12 cellular contexts compared by ENCODE assay signal in genomic region chr20:53749499-53749898, GRCh38.
DNase-seq lines count a peak whose midpoint lies in the region; ATAC-seq lines count a peak whose summit lies in the region.
"Had no signal": no experiment of that assay in that cellular context is flagged by ENCODE, and none has a peak within 500 bp of the region (broad histone marks: within the 10 kb centered on the region; RNA-seq: fewer than 3 reads in every experiment).

No MANE protein-coding gene starts in this region.

- H3K36me3 ChIP-seq in BLaER1 (no peaks in the 10 kb centered on the region), GM23248 (ENCODE audit: low read depth) (no peaks in the 10 kb centered on the region), mesodermal cell (ENCODE audit: control insufficient read depth, insufficient read depth, low read length) (no peaks in the 10 kb centered on the region)
- H3K36me3 ChIP-seq: Peyer's patch, right atrium auricular region had no signal

- DNase-seq in GM23248: no peak
- DNase-seq in activated T-helper 1 cell treated with anti-CD3 and anti-CD28 coated beads, Interleukin-12 subunit alpha, Interleukin-12 subunit beta, Interleukin-2, Interleukin-4 antibody, amounts not matched to agents 30 ng/mL and 10 ng/mL and 1 ng/mL, durations not matched to agents 14 hours and 24 hours and 36 hours (ENCODE audit: low spot score): no peak
- DNase-seq in effector CD8-positive, alpha-beta T cell (lab: John Stamatoyannopoulos, UW): no peak
- DNase-seq in activated CD4-positive, CD25-positive, alpha-beta regulatory T cell (lab: John Stamatoyannopoulos, UW): no peak
- DNase-seq: activated CD8-positive, alpha-beta memory T cell treated with anti-CD3 and anti-CD28 coated beads, Interleukin-2, amount 50 U/mL, for 48 hours; effector memory CD4-positive, alpha-beta T cell; NCI-H1105; Peyer's patch had no signal

- H3K9me3 Mint-ChIP-seq in activated T-helper 1 cell treated with anti-CD3 and anti-CD28 coated beads, Interleukin-12 subunit alpha, Interleukin-12 subunit beta, Interleukin-2, Interleukin-4 antibody, amounts not matched to agents 30 ng/mL and 10 ng/mL and 1 ng/mL, durations not matched to agents 14 hours and 24 hours and 36 hours: no peaks in the 10 kb centered on the region

- peaks cover 52% of the 10 kb centered on the region for H3K4me1 ChIP-seq in BLaER1
- H3K4me1 ChIP-seq in GM23248 (ENCODE audit: insufficient read depth): peaks cover 32% of the 10 kb centered on the region
- H3K4me1 ChIP-seq in mesodermal cell (ENCODE audit: control insufficient read depth, insufficient read depth, low read length, poor library complexity, severe bottlenecking): peaks cover 45% of the 10 kb centered on the region

- peak overlapping the region; percentile 48 for H2AFZ ChIP-seq in GM23248

- in situ Hi-C loops in GM23248 (cut with MboI): no loop called here

- H3F3A ChIP-seq in GM23248 (ENCODE audit: insufficient read depth): peaks cover 12% of the 10 kb centered on the region

- no peak for ATAC-seq in GM21526 (IDR thresholded peaks at IDR 0.05; ENCODE audit: low FRiP score, unreplicated experiment)

- peak overlapping the region; percentile 80 for H3K27ac Mint-ChIP-seq in activated T-helper 1 cell treated with anti-CD3 and anti-CD28 coated beads, Interleukin-12 subunit alpha, Interleukin-12 subunit beta, Interleukin-2, Interleukin-4 antibody, amounts not matched to agents 30 ng/mL and 10 ng/mL and 1 ng/mL, durations not matched to agents 14 hours and 24 hours and 36 hours

- peaks cover 62% of the 10 kb centered on the region for H3K4me1 Mint-ChIP-seq in activated T-helper 1 cell treated with anti-CD3 and anti-CD28 coated beads, Interleukin-12 subunit alpha, Interleukin-12 subunit beta, Interleukin-2, Interleukin-4 antibody, amounts not matched to agents 30 ng/mL and 10 ng/mL and 1 ng/mL, durations not matched to agents 14 hours and 24 hours and 36 hours (ENCODE audit: low read depth)

- 0 out of 2 replicates have a peak overlapping the region, but pooled peaks have one; percentile 18 for H3K27ac ChIP-seq in BLaER1
- peak overlapping the region; percentile 25; the same call in 1 of the 2 replicates for H3K27ac ChIP-seq in GM23248
- H3K27ac ChIP-seq in mesodermal cell (ENCODE audit: low read depth, low read length, severe bottlenecking): peak overlapping the region; percentile 11
- H3K27ac ChIP-seq: Peyer's patch, right atrium auricular region had no signal

- H3K9me3 ChIP-seq in BLaER1: no peaks in the 10 kb centered on the region
- no peaks in the 10 kb centered on the region for H3K9me3 ChIP-seq in GM23248 (ENCODE audit: low read depth)
- no peaks in the 10 kb centered on the region for H3K9me3 ChIP-seq in mesodermal cell (ENCODE audit: control insufficient read depth, low read length)
- H3K9me3 ChIP-seq: Peyer's patch, right atrium auricular region had no signal

- intact Hi-C loops in activated T-helper 1 cell treated with anti-CD3 and anti-CD28 coated beads, Interleukin-12 subunit alpha, Interleukin-12 subunit beta, Interleukin-2, Interleukin-4 antibody, amounts not matched to agents 30 ng/mL and 10 ng/mL and 1 ng/mL, durations not matched to agents 14 hours and 24 hours and 36 hours (cut with micrococcal nuclease): no loop called here

- H3K9ac ChIP-seq in BLaER1: no peak overlapping the region
- H3K9ac ChIP-seq in GM23248: no peak overlapping the region

- peak overlapping the region; percentile 33 for H3K4me3 Mint-ChIP-seq in activated T-helper 1 cell treated with anti-CD3 and anti-CD28 coated beads, Interleukin-12 subunit alpha, Interleukin-12 subunit beta, Interleukin-2, Interleukin-4 antibody, amounts not matched to agents 30 ng/mL and 10 ng/mL and 1 ng/mL, durations not matched to agents 14 hours and 24 hours and 36 hours

- H3K4me3 ChIP-seq in BLaER1 (no peak overlapping the region), GM23248 (no peak overlapping the region), mesodermal cell (ENCODE audit: extremely low read depth, insufficient read depth, low read length, poor library complexity, severe bottlenecking) (no peak overlapping the region)
- H3K4me3 ChIP-seq: Peyer's patch, right atrium auricular region had no signal

- no peaks in the 10 kb centered on the region for H3K36me3 Mint-ChIP-seq in activated T-helper 1 cell treated with anti-CD3 and anti-CD28 coated beads, Interleukin-12 subunit alpha, Interleukin-12 subunit beta, Interleukin-2, Interleukin-4 antibody, amounts not matched to agents 30 ng/mL and 10 ng/mL and 1 ng/mL, durations not matched to agents 14 hours and 24 hours and 36 hours (ENCODE audit: low read depth)

- no peaks in the 10 kb centered on the region for H3K79me2 ChIP-seq in GM23248 (ENCODE audit: insufficient read depth)

- H4K20me1 ChIP-seq in BLaER1 (no peaks in the 10 kb centered on the region), GM23248 (ENCODE audit: insufficient read depth) (no peaks in the 10 kb centered on the region)

- no peaks in the 10 kb centered on the region for H3K9me2 ChIP-seq in GM23248 (ENCODE audit: insufficient read depth)

- H3K27me3 ChIP-seq in BLaER1: no peaks in the 10 kb centered on the region
- no peaks in the 10 kb centered on the region for H3K27me3 ChIP-seq in GM23248 (replicated peaks; ENCODE audit: insufficient read depth)
- H3K27me3 ChIP-seq: Peyer's patch, right atrium auricular region had no signal

- WGBS in GM23248 (ENCODE audit: low coverage in 1 of 2, low lambda C conversion rate in 2 of 2, missing lambda C conversion rate in 2 of 2), 2 experiments: 3 to 10% methylated on average over 1 of the region's 1 CpG
- WGBS in mesodermal cell (ENCODE audit: insufficient coverage in 2 of 2), 2 experiments: 50% methylated on average over 1 of the region's 1 CpG; no CpG with 5 or more reads in 1 of the 2 experiments

- H3K27me3 Mint-ChIP-seq in activated T-helper 1 cell treated with anti-CD3 and anti-CD28 coated beads, Interleukin-12 subunit alpha, Interleukin-12 subunit beta, Interleukin-2, Interleukin-4 antibody, amounts not matched to agents 30 ng/mL and 10 ng/mL and 1 ng/mL, durations not matched to agents 14 hours and 24 hours and 36 hours (ENCODE audit: insufficient read depth): no peaks in the 10 kb centered on the region

- peak overlapping the region; percentile 8 for H3K4me2 ChIP-seq in BLaER1
- H3K4me2 ChIP-seq in GM23248 (ENCODE audit: unreplicated experiment): peak overlapping the region; percentile 38
